In the genomic region with DNA sequence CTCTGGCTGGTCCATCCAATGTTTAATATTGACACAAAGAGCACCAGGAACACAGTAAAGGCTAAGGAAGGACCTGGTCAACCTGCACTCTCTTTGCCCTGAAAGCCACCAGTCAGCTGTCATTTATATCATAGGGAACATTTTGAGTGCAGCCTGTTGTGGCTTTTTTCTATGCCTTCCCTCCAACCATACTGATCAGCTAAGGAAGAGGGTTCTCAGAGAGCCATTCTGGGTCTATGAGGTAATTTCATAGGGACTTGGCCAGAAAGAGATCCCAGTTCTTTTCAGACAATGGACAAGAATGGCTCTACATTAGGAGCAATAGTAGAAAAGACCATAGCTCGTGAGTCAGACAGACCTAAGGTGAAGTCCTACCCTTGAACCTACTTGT, we compare ENCODE assay signal across 15 cellular contexts.
"Had no signal": no experiment of that assay in that cellular context is flagged by ENCODE, and none has a peak within 500 bp of the region (broad histone marks: within the 10 kb centered on the region; RNA-seq: fewer than 3 reads in every experiment).

No MANE protein-coding gene starts in this region.

- H3K9me3 Mint-ChIP-seq: stimulated activated naive CD8-positive, alpha-beta T cell treated with anti-CD3 and anti-CD28 coated beads, Interleukin-15, amount 100 ng/mL, for 72 hours had no signal

- H3K4me3 Mint-ChIP-seq: naive B cell; nephron progenitor cell; stimulated activated naive B cell treated with anti-CD40 and anti-IgM and Interleukin-4, amounts not matched to agents 10 μg/mL and 1 μg/mL and 100 μg/mL, for 72 hours; stimulated activated naive CD8-positive, alpha-beta T cell treated with anti-CD3 and anti-CD28 coated beads, Interleukin-15, amount 100 ng/mL, for 72 hours had no signal

- H3K36me3 ChIP-seq: gastrocnemius medialis, heart right ventricle, right atrium auricular region, tibial nerve had no signal

- DNase-seq: effector memory CD4-positive, alpha-beta T cell; gastrocnemius medialis; heart right ventricle; hypothalamus; kidney glomerular epithelial cell; mucosa of descending colon; naive B cell; nephron progenitor cell; stimulated activated CD4-positive, alpha-beta T cell treated with anti-CD3 and anti-CD28 coated beads, Interleukin-2, amount 100 ng/mL, for 24 hours; stimulated activated CD4-positive, alpha-beta T cell treated with anti-CD3 and anti-CD28 coated beads, Interleukin-4, amount 100 ng/mL, for 4 hours; stimulated activated naive B cell treated with anti-CD40 and anti-IgM and Interleukin-4, amounts not matched to agents 10 μg/mL and 1 μg/mL and 100 μg/mL, for 72 hours; stimulated activated naive CD8-positive, alpha-beta T cell treated with anti-CD3 and anti-CD28 coated beads, Interleukin-15, amount 100 ng/mL, for 72 hours; testis had no signal

- H3K27ac Mint-ChIP-seq: naive B cell; nephron progenitor cell; stimulated activated naive B cell treated with anti-CD40 and anti-IgM and Interleukin-4, amounts not matched to agents 10 μg/mL and 1 μg/mL and 100 μg/mL, for 72 hours; stimulated activated naive CD8-positive, alpha-beta T cell treated with anti-CD3 and anti-CD28 coated beads, Interleukin-15, amount 100 ng/mL, for 72 hours had no signal

- H3K36me3 Mint-ChIP-seq: naive B cell; stimulated activated naive B cell treated with anti-CD40 and anti-IgM and Interleukin-4, amounts not matched to agents 10 μg/mL and 1 μg/mL and 100 μg/mL, for 72 hours had no signal

- H3K4me3 ChIP-seq: gastrocnemius medialis, heart right ventricle, mucosa of descending colon, right atrium auricular region, testis, tibial nerve had no signal

- H3K27me3 ChIP-seq: gastrocnemius medialis, heart right ventricle, right atrium auricular region, testis, tibial nerve had no signal

- H3K27me3 Mint-ChIP-seq: stimulated activated naive B cell treated with anti-CD40 and anti-IgM and Interleukin-4, amounts not matched to agents 10 μg/mL and 1 μg/mL and 100 μg/mL, for 72 hours had no signal

- H3K4me1 Mint-ChIP-seq: naive B cell; stimulated activated naive B cell treated with anti-CD40 and anti-IgM and Interleukin-4, amounts not matched to agents 10 μg/mL and 1 μg/mL and 100 μg/mL, for 72 hours; stimulated activated naive CD8-positive, alpha-beta T cell treated with anti-CD3 and anti-CD28 coated beads, Interleukin-15, amount 100 ng/mL, for 72 hours had no signal

- H3K27ac ChIP-seq: right atrium auricular region, testis, tibial nerve had no signal

- H3K9me3 ChIP-seq: gastrocnemius medialis, heart right ventricle, mucosa of descending colon, right atrium auricular region, testis, tibial nerve had no signal
